In genomic region chr22:20433191-20433590, GRCh38 we compare ENCODE assay signal across 19 cellular contexts.
"Had no signal": no experiment of that assay in that cellular context is flagged by ENCODE, and none has a peak within 500 bp of the region (broad histone marks: within the 10 kb centered on the region; RNA-seq: fewer than 3 reads in every experiment).

No MANE protein-coding gene starts in this region.

- H3K79me2 ChIP-seq: parathyroid adenoma had no signal

- H3K4me3 ChIP-seq: ascending aorta, lung, skin epidermis, transverse colon had no signal

- DNase-seq: activated B cell treated with CpG ODN at 0.5 μM for 24 hours; activated CD4-positive, alpha-beta T cell treated with anti-CD3 and anti-CD28 coated beads for 48 hours; activated naive CD4-positive, alpha-beta T cell; activated naive CD8-positive, alpha-beta T cell treated with anti-CD3 and anti-CD28 coated beads, Interleukin-2, amount 50 U/mL, for 24 hours; dermis blood vessel endothelial cell; effector memory CD8-positive, alpha-beta T cell; foreskin melanocyte; left colon; midbrain; stimulated activated CD4-positive, alpha-beta T cell treated with anti-CD3 and anti-CD28 coated beads, Interleukin-4, amount 100 ng/mL, for 24 hours; stimulated activated naive CD4-positive, alpha-beta T cell; transverse colon had no signal

- H3K27ac ChIP-seq: ascending aorta, epithelial cell of prostate, parathyroid adenoma, skin epidermis, transverse colon had no signal

- H3K4me1 ChIP-seq: parathyroid adenoma had no signal

- H3K9ac ChIP-seq: parathyroid adenoma had no signal

- H3K27me3 ChIP-seq: ascending aorta had no signal

- FAIRE-seq: bronchial epithelial cell, TTC549 had no signal

- ATAC-seq: activated naive CD8-positive, alpha-beta T cell treated with anti-CD3 and anti-CD28 coated beads, Interleukin-2, amount 50 U/mL, for 24 hours; effector memory CD8-positive, alpha-beta T cell; left colon had no signal

- H3K36me3 ChIP-seq: transverse colon had no signal

- H3K9me3 ChIP-seq: ascending aorta, transverse colon had no signal

- H2AFZ ChIP-seq: parathyroid adenoma had no signal
